ENCODE assay signal across 8 cellular contexts in the genomic region with DNA sequence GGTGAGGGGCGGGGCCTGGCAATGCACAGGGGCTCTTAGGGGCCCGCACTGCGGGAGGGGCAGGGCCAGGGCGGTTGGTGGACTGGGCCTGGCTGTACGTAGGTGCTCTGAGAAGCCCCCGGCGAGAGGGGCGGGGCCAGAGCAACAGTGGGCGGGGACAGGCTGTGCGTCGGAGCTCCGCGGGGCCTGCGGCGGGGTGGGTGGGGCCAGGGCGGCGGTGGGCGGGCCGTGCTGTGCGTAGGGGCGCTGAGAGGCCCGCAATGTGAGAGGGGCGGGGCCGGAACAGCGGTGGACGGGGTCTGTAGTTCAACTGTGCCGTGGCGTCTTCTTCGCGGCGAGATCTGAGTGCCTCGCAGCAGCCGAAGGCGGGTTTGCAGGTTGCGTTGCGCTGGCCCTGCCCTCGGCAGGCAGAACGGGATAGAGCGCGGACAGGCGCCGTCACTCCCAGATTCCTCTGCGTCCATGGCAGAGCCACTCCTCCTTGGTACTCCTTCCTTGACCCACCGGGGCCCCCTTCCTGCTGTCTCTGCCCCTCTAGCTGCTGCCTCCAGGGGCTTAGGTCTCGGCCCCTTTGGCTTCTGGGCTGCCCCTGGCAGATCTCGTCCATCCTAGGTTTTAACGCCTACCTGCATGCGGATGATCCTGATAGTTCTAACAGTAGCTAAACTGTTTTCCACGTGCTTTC.
DNase-seq lines count a peak whose midpoint lies in the region; ATAC-seq lines count a peak whose summit lies in the region.

No MANE protein-coding gene starts in this region.

- ATAC-seq in GM19035 (IDR thresholded peaks at IDR 0.05; ENCODE audit: unreplicated experiment), result peak; percentile 77
- ATAC-seq in HG03280 (IDR thresholded peaks at IDR 0.05; ENCODE audit: unreplicated experiment), result peak; percentile 75
- ATAC-seq in activated CD4-positive, CD25-positive, alpha-beta regulatory T cell treated with anti-CD3 and anti-CD28 coated beads, Interleukin-2, amount 50 U/mL, for 24 hours, result peak; percentile 79 to 82

- peak; percentile 96 for DNase-seq in AG20443 (ENCODE audit: low spot score)
- DNase-seq in NCI-H446 (lab: John Stamatoyannopoulos, UW), result peak; percentile 78 to 94
- DNase-seq in cerebellar cortex (ENCODE audit: low spot score), result peak; percentile 90
- DNase-seq in kidney tubule cell (ENCODE audit: low spot score), result peak; percentile 93
- peak; percentile 90 to 96 for DNase-seq in stimulated activated CD4-positive, alpha-beta T cell treated with anti-CD3 and anti-CD28 coated beads, Interleukin-15, amount 100 ng/mL, for 48 hours (ENCODE audit: low read depth in 2 of 2)

Comparison
In these comparisons a context has a peak if more than half of its experiments do, and no peak if none do; other contexts are left out.
1. Peak in every context shown above with its lines: DNase-seq and ATAC-seq.